8 cellular contexts compared by ENCODE assay signal in the genomic region with DNA sequence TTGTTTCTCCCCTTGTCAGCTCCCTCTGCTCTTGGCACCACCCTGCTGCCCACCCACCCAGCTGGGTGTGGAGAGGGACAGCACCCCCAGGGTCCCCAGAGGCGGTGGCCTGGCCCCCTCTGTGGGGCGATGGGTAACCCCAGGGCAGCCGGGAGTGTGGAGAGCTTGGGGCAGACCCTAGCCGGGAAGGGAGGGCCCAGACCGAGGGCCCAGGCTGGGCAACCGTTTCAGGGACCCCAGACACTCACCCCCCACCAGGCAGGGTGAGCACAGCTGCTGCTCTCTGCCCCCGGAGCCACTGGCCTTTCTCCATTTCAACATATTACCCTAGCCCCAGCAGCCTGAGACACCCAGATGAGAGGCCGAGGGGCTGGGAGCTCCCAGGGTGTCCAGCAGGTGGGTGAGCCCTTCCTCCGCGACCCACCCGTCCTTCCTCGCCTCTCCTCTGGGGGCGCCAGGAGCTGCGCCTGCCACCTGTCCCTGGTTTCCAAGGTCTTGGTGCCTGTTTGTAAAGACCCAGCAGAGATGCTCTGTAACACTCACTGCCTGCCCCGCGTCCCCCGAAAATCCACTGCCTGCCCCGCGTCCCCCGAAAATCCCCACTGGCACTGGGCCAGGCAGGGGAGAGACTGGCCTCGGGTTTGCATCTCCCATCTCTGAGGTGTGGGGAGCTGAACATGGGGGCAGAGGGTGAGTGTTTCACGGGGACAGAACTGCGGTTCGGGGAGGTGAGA. TPM values are rescaled to one million over a fixed set of nuclear protein-coding genes. Genes with fewer than 3 reads are reported as not detected.
A peak's percentile ranks its signal among the peaks of the same experiment; 100 is the strongest.
DNase-seq lines count a peak whose midpoint lies in the region; ATAC-seq and TF ChIP-seq lines count a peak whose summit lies in the region.

No MANE protein-coding gene starts in this region.

- CTCF ChIA-PET in activated B cell treated with CpG ODN at 0.5 μM for 24 hours (lab: Charles Lee), result no interaction called here

- H3K9me3 ChIP-seq in KOPT-K1 (ENCODE audit: insufficient read depth, low read length, poor library complexity, severe bottlenecking), result no peaks in the 10 kb centered on the region

- no peaks in the 10 kb centered on the region for H3K9me3 Mint-ChIP-seq in activated B cell treated with CpG ODN at 0.5 μM for 24 hours
- no peaks in the 10 kb centered on the region for H3K9me3 Mint-ChIP-seq in neural crest cell

- DNase-seq in NK-92 treated with Interleukin-12 subunit alpha and Interleukin-12 subunit beta, amount 100 ng/mL, for 24 hours (lab: John Stamatoyannopoulos, UW), result peak; percentile 15
- no peak for DNase-seq in NK-92 (lab: John Stamatoyannopoulos, UW; ENCODE audit: unreplicated experiment)
- no peak for DNase-seq in activated B cell treated with CpG ODN at 0.5 μM for 24 hours
- DNase-seq in neural crest cell (ENCODE audit: low read depth, low spot score), result peak; percentile 63

- H3K36me3 ChIP-seq in KOPT-K1 (ENCODE audit: insufficient read depth, low read length), result peaks cover 58% of the 10 kb centered on the region

- H3K36me3 Mint-ChIP-seq in activated B cell treated with CpG ODN at 0.5 μM for 24 hours (ENCODE audit: low read depth) (no peaks in the 10 kb centered on the region), neural crest cell (ENCODE audit: low read depth) (no peaks in the 10 kb centered on the region)

- TF ChIP-seq CTCF in activated B cell treated with CpG ODN at 0.5 μM for 24 hours (IDR thresholded peaks at IDR 0.05), result no peak
- TF ChIP-seq CTCF in neural crest cell (conservative IDR thresholded peaks at IDR 0.05), result peak; percentile 71

- H3K4me1 Mint-ChIP-seq in activated B cell treated with CpG ODN at 0.5 μM for 24 hours (peaks cover 4% of the 10 kb centered on the region), neural crest cell (peaks cover 10% of the 10 kb centered on the region)

- POLR2A ChIA-PET in activated B cell treated with CpG ODN at 0.5 μM for 24 hours (lab: Charles Lee), result interaction anchor here (0.6 kb wide), 1 partner anchor 25 kb away, joined by 3 read pairs; no protein-coding TSS in a partner anchor

- H3K4me3 Mint-ChIP-seq in activated B cell treated with CpG ODN at 0.5 μM for 24 hours (no peak overlapping the region), neural crest cell (no peak overlapping the region)

- intact Hi-C loops in activated B cell treated with CpG ODN at 0.5 μM for 24 hours (cut with micrococcal nuclease), result no loop called here

- H3K27ac ChIP-seq in KOPT-K1 (ENCODE audit: low read depth, low read length, poor library complexity, severe bottlenecking), result peak overlapping the region; percentile 91

- H3K27me3 Mint-ChIP-seq in activated B cell treated with CpG ODN at 0.5 μM for 24 hours (peaks cover 8% of the 10 kb centered on the region), neural crest cell (ENCODE audit: low read depth) (no peaks in the 10 kb centered on the region)

- H3K27ac Mint-ChIP-seq in activated B cell treated with CpG ODN at 0.5 μM for 24 hours (no peak overlapping the region), neural crest cell (ENCODE audit: unreplicated experiment) (no peak overlapping the region)

- peak; percentile 57 for ATAC-seq in activated B cell treated with CpG ODN at 0.5 μM for 24 hours (ENCODE audit: low read depth)
- no peak for ATAC-seq in HG03520 (IDR thresholded peaks at IDR 0.05; ENCODE audit: unreplicated experiment)
- no peak for ATAC-seq in GM21528 (IDR thresholded peaks at IDR 0.05; ENCODE audit: low FRiP score, unreplicated experiment)
- ATAC-seq in GM21367 (IDR thresholded peaks at IDR 0.05; ENCODE audit: unreplicated experiment), result no peak

RNA-seq across cellular contexts. Expression of a gene that starts 45.4 kb away (rescaled TPM):
- total RNA-seq in activated B cell treated with CpG ODN at 0.5 μM for 24 hours (0.13 and 0.42 TPM in 2 replicates), neural crest cell (57.4 and 61.3 TPM in 2 replicates)

Comparison
In these comparisons a context has a peak if more than half of its experiments do, and no peak if none do; other contexts are left out.
1. DNase-seq: peak in NK-92 treated with Interleukin-12 subunit alpha and Interleukin-12 subunit beta, amount 100 ng/mL, for 24 hours (single experiment) and neural crest cell (single experiment); none in NK-92 (single experiment) and activated B cell treated with CpG ODN at 0.5 μM for 24 hours (single experiment).
2. RNA of a gene that starts 45.4 kb away (total RNA-seq): 57.4 to 61.3 TPM in neural crest cell; 0.13 to 0.42 TPM in activated B cell treated with CpG ODN at 0.5 μM for 24 hours; every median in the first group is over 10 times any median in the second.